Comparison of ENCODE assay signal across 19 cellular contexts in genomic region chr6:4356899-4357659, GRCh38.
DNase-seq lines count a peak whose midpoint lies in the region; ATAC-seq, FAIRE-seq and TF ChIP-seq lines count a peak whose summit lies in the region.
"Had no signal": no experiment of that assay in that cellular context is flagged by ENCODE, and none has a peak within 500 bp of the region (broad histone marks: within the 10 kb centered on the region; RNA-seq: fewer than 3 reads in every experiment).

No MANE protein-coding gene starts in this region.

- H3K27ac ChIP-seq in sigmoid colon, result peak overlapping the region in 3 of 4 donors; percentile 45 to 64 (median 49)
- H3K27ac ChIP-seq: adrenal gland, upper lobe of left lung had no signal

- peaks cover 0 to 22% (median 21%) of the 10 kb centered on the region in 4 donors for H3K4me1 ChIP-seq in sigmoid colon

- no peaks in the 10 kb centered on the region for H3K9me3 Mint-ChIP-seq in activated T-helper 17 cell treated with anti-CD3 and anti-CD28 coated beads, Interleukin-2, amount 50 U/mL, for 72 hours

- no peak for TF ChIP-seq POLR2A in sigmoid colon (IDR thresholded peaks at IDR 0.05)

- no peak for ATAC-seq in activated T-helper 17 cell treated with anti-CD3 and anti-CD28 coated beads, Interleukin-2, amount 50 U/mL, for 72 hours (replicated peaks)
- ATAC-seq in HG03108 (IDR thresholded peaks at IDR 0.05; ENCODE audit: unreplicated experiment), result no peak
- ATAC-seq in GM21529 (IDR thresholded peaks at IDR 0.05; ENCODE audit: unreplicated experiment), result no peak
- ATAC-seq: natural killer cell treated with Interleukin-12 subunit alpha and Interleukin-12 subunit beta and Interleukin-15 and Interleukin-18, amount 100 ng/mL, for 72 hours had no signal

- peak overlapping the region; percentile 44 for H3K27ac Mint-ChIP-seq in activated T-helper 17 cell treated with anti-CD3 and anti-CD28 coated beads, Interleukin-2, amount 50 U/mL, for 72 hours
- H3K27ac Mint-ChIP-seq: activated T-helper 2 cell treated with anti-CD3 and anti-CD28 coated beads, Interferon-gamma antibody, Interleukin-2, Interleukin-4, amounts not matched to agents 10 μg/mL and 5 μg/mL and 100 μg/mL, durations not matched to agents 14 hours and 24 hours and 36 hours; natural killer cell treated with Interleukin-12 subunit alpha and Interleukin-12 subunit beta and Interleukin-15 and Interleukin-18, amount 100 ng/mL, for 72 hours had no signal

- H3K36me3 Mint-ChIP-seq in activated T-helper 17 cell treated with anti-CD3 and anti-CD28 coated beads, Interleukin-2, amount 50 U/mL, for 72 hours (ENCODE audit: low read depth), result no peaks in the 10 kb centered on the region
- H3K36me3 Mint-ChIP-seq: natural killer cell treated with Interleukin-12 subunit alpha and Interleukin-12 subunit beta and Interleukin-15 and Interleukin-18, amount 100 ng/mL, for 72 hours had no signal

- 47 to 65% methylated on average over 7 of the region's 7 CpGs for WGBS in sigmoid colon, 2 donors

- no peak overlapping the region for H3K4me3 ChIP-seq in sigmoid colon
- H3K4me3 ChIP-seq: adrenal gland, upper lobe of left lung had no signal

- H3K4me3 Mint-ChIP-seq in activated T-helper 17 cell treated with anti-CD3 and anti-CD28 coated beads, Interleukin-2, amount 50 U/mL, for 72 hours, result no peak overlapping the region
- H3K4me3 Mint-ChIP-seq: natural killer cell treated with Interleukin-12 subunit alpha and Interleukin-12 subunit beta and Interleukin-15 and Interleukin-18, amount 100 ng/mL, for 72 hours had no signal

- TF ChIP-seq CTCF in sigmoid colon (IDR thresholded peaks at IDR 0.05), result no peak

- H3K4me1 Mint-ChIP-seq in activated T-helper 17 cell treated with anti-CD3 and anti-CD28 coated beads, Interleukin-2, amount 50 U/mL, for 72 hours, result no peaks in the 10 kb centered on the region

- H3K27me3 ChIP-seq in sigmoid colon, result no peaks in the 10 kb centered on the region
- H3K27me3 ChIP-seq: adrenal gland, upper lobe of left lung had no signal

- H3K36me3 ChIP-seq in sigmoid colon, result no peaks in the 10 kb centered on the region
- H3K36me3 ChIP-seq: adrenal gland, upper lobe of left lung had no signal

- no peak for TF ChIP-seq EP300 in sigmoid colon (IDR thresholded peaks at IDR 0.05)

- intact Hi-C loops in sigmoid colon (cut with DNase I), result loop anchor here (10.0 kb wide), 1 partner anchor 258 kb away; no protein-coding TSS in a partner anchor

- DNase-seq in COLO829 (ENCODE audit: low spot score) (peak; percentile 93), globus pallidus (ENCODE audit: low spot score) (peak; percentile 15), sigmoid colon (no peak), frontal cortex (ENCODE audit: low spot score in 2 of 2) (no peak), middle frontal gyrus (ENCODE audit: extremely low spot score, low spot score) (no peak)
- DNase-seq: activated CD8-positive, alpha-beta memory T cell treated with anti-CD3 and anti-CD28 coated beads for 24 hours; COR-L47; NCI-H2081; stimulated activated CD4-positive, alpha-beta T cell treated with anti-CD3 and anti-CD28 coated beads, Interleukin-4, amount 100 ng/mL, for 1 hour; stimulated activated CD8-positive, alpha-beta memory T cell treated with anti-CD3 and anti-CD28 coated beads, Interleukin-4, amount 100 ng/mL, for 48 hours; T-helper 1 cell; upper lobe of left lung had no signal

- H3K9me3 ChIP-seq in sigmoid colon, result no peaks in the 10 kb centered on the region
- H3K9me3 ChIP-seq: adrenal gland, upper lobe of left lung had no signal

- peaks cover 25% of the 10 kb centered on the region for H3K27me3 Mint-ChIP-seq in activated T-helper 17 cell treated with anti-CD3 and anti-CD28 coated beads, Interleukin-2, amount 50 U/mL, for 72 hours

- no peak for FAIRE-seq in frontal cortex (lab: Jason Lieb, UNC)
- FAIRE-seq: G401.6 had no signal

Comparison
In these comparisons a context has a peak if more than half of its experiments do, and no peak if none do; other contexts are left out.
1. DNase-seq: peak in COLO829 (single experiment) and globus pallidus (single experiment); none in sigmoid colon (single experiment), frontal cortex (0 of 2) and middle frontal gyrus (single experiment).